16 cellular contexts compared by ENCODE assay signal in genomic region chr5:68342693-68343092, GRCh38.
A peak's percentile ranks its signal among the peaks of the same experiment; 100 is the strongest.
DNase-seq lines count a peak whose midpoint lies in the region; ATAC-seq and TF ChIP-seq lines count a peak whose summit lies in the region.
"Had no signal": no experiment of that assay in that cellular context is flagged by ENCODE, and none has a peak within 500 bp of the region (broad histone marks: within the 10 kb centered on the region; RNA-seq: fewer than 3 reads in every experiment).

No MANE protein-coding gene starts in this region.

- TF ChIP-seq CTCF in RWPE2 (IDR thresholded peaks at IDR 0.05; ENCODE audit: poor library complexity, severe bottlenecking), result no peak
- TF ChIP-seq CTCF in left ventricle myocardium inferior (IDR thresholded peaks at IDR 0.05; ENCODE audit: borderline replicate concordance), result no peak
- TF ChIP-seq CTCF in thoracic aorta (IDR thresholded peaks at IDR 0.05), result no peak

- H3K27me3 ChIP-seq in RWPE2 (ENCODE audit: insufficient read depth, poor library complexity, severe bottlenecking), result no peaks in the 10 kb centered on the region
- no peaks in the 10 kb centered on the region for H3K27me3 ChIP-seq in left ventricle myocardium inferior (ENCODE audit: low read depth)
- no peaks in the 10 kb centered on the region for H3K27me3 ChIP-seq in thoracic aorta (replicated peaks; ENCODE audit: insufficient read depth)
- H3K27me3 ChIP-seq: MG63 had no signal

- H3K36me3 ChIP-seq in RWPE2 (ENCODE audit: low read depth) (no peaks in the 10 kb centered on the region), left ventricle myocardium inferior (no peaks in the 10 kb centered on the region), thoracic aorta (no peaks in the 10 kb centered on the region)
- H3K36me3 ChIP-seq: MG63 had no signal

- H3K27ac ChIP-seq in RWPE2 (ENCODE audit: poor library complexity, severe bottlenecking) (peak overlapping the region; percentile 45), epithelial cell of prostate (peak overlapping the region; percentile 75), left ventricle myocardium inferior (replicated peaks) (peak overlapping the region; percentile 78), thoracic aorta (peak overlapping the region; percentile 79 to 81)
- H3K27ac ChIP-seq: KMS-11 had no signal

- ATAC-seq in RWPE2 (ENCODE audit: low read depth) (no peak), thoracic aorta (ENCODE audit: insufficient number of reproducible peaks, low FRiP score, low read depth) (no peak)
- ATAC-seq: CD8-positive, alpha-beta T cell; HepG2 had no signal

- H3K4me3 ChIP-seq in RWPE2 (ENCODE audit: severe bottlenecking) (no peak overlapping the region), left ventricle myocardium inferior (no peak overlapping the region), thoracic aorta (no peak overlapping the region)
- H3K4me3 ChIP-seq: MG63 had no signal

- H3K9me3 ChIP-seq in RWPE2 (ENCODE audit: severe bottlenecking) (no peaks in the 10 kb centered on the region), left ventricle myocardium inferior (replicated peaks) (no peaks in the 10 kb centered on the region), thoracic aorta (no peaks in the 10 kb centered on the region)
- H3K9me3 ChIP-seq: MG63 had no signal

- DNase-seq in RWPE2 (ENCODE audit: low spot score), result no peak
- no peak for DNase-seq in epithelial cell of prostate (ENCODE audit: low read depth, low spot score)
- no peak for DNase-seq in left ventricle myocardium inferior
- DNase-seq in thoracic aorta (ENCODE audit: low spot score), result no peak
- no peak for DNase-seq in kidney tubule cell (ENCODE audit: low spot score)
- DNase-seq in activated T-cell treated with anti-CD3 and anti-CD28 coated beads, Interleukin-2, amount 50 U/mL, for 1 hour, result no peak
- DNase-seq in SW 1271 (lab: John Stamatoyannopoulos, UW), result no peak
- DNase-seq: CD8-positive, alpha-beta T cell; DMS 273 treated with DMSO at 0.1 percent for 48 hours; NCI-H1105; NCI-H1694 treated with DMSO at 0.1 percent for 48 hours; NCI-H69; RPMI8226 had no signal

- intact Hi-C loops in left ventricle myocardium inferior (cut with micrococcal nuclease), result no loop called here

- peaks cover 23% of the 10 kb centered on the region for H3K4me1 ChIP-seq in RWPE2 (ENCODE audit: insufficient read depth, poor library complexity, severe bottlenecking)
- H3K4me1 ChIP-seq in left ventricle myocardium inferior, result peaks cover 19% of the 10 kb centered on the region
- H3K4me1 ChIP-seq in thoracic aorta (ENCODE audit: control insufficient read depth in 1 of 2, low read depth in 2 of 2), result peaks cover 4 to 26% of the 10 kb centered on the region in 2 donors
